ENCODE assay signal across 1 cellular context in genomic region chr16:29736112-29736511, GRCh38.
A peak's percentile ranks its signal among the peaks of the same experiment; 100 is the strongest.
TF ChIP-seq lines count a peak whose summit lies in the region.

No MANE protein-coding gene starts in this region.

TF ChIP-seq in K562, 482 proteins besides CTCF, POLR2A, EP300 and RAD21:
- TF ChIP-seq ZNF121 (CRISPR knock-in tag; conservative IDR thresholded peaks at IDR 0.05) (peak; percentile 64), ZNF707 (CRISPR knock-in tag; conservative IDR thresholded peaks at IDR 0.05) (no peak), MYC (IDR thresholded peaks at IDR 0.05; ENCODE audit: low read depth, low read length) (0 out of 2 replicates have a peak, but pooled peaks have one; percentile 3), MYC (CRISPR knock-in tag; IDR thresholded peaks at IDR 0.05; ENCODE audit: borderline replicate concordance, low read depth) (no peak)
TF ChIP-seq in K562: peak in this region for 2.
